ENCODE assay signal across 15 cellular contexts in the genomic region with DNA sequence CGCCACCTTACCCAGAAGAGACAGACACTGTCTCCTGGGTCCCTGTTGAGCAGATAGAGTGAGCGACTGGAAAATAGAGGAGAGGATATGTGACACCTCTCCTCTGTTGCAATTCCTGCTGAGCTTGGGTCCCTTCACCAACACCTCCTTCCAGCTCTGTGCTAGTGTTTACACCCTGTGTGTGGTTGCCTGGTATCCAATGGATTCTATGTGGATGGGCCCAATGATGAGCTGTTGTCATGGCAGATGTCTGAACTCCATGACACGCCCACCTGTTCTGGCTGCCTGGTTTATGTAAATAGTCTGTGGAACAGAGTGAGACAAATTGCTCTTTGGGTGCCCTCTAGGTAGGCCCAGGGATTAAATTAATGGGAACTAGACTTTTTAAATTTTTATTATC. TPM values are rescaled to one million over a fixed set of nuclear protein-coding genes. Genes with fewer than 3 reads are reported as not detected.
DNase-seq lines count a peak whose midpoint lies in the region; ATAC-seq and TF ChIP-seq lines count a peak whose summit lies in the region.
"Had no signal": no experiment of that assay in that cellular context is flagged by ENCODE, and none has a peak within 500 bp of the region (broad histone marks: within the 10 kb centered on the region; RNA-seq: fewer than 3 reads in every experiment).

No MANE protein-coding gene starts in this region.

- ATAC-seq in Right ventricle myocardium inferior, result peak; percentile 59
- ATAC-seq in left ventricle myocardium superior, result peak; percentile 65

- peaks cover 27% of the 10 kb centered on the region for H3K36me3 Mint-ChIP-seq in activated naive CD8-positive, alpha-beta T cell treated with anti-CD3 and anti-CD28 coated beads for 36 hours

- H3K4me1 ChIP-seq in skeletal muscle tissue (ENCODE audit: control insufficient read depth in 3 of 3, insufficient read depth in 3 of 3, low read length in 3 of 3) (peaks cover 12 to 23% (median 23%) of the 10 kb centered on the region in 3 donors), spleen (peaks cover 0 to 19% (median 0%) of the 10 kb centered on the region in 6 donors)
- H3K4me1 ChIP-seq: uterus had no signal

- TF ChIP-seq POLR2A in spleen (IDR thresholded peaks at IDR 0.05), result no peak

- peaks cover 84 to 93% (median 84%) of the 10 kb centered on the region in 3 donors for H3K36me3 ChIP-seq in skeletal muscle tissue (ENCODE audit: control insufficient read depth in 3 of 3, insufficient read depth in 3 of 3, low read length in 3 of 3)
- H3K36me3 ChIP-seq in spleen, result peaks cover 20 to 100% (median 100%) of the 10 kb centered on the region in 6 donors
- H3K36me3 ChIP-seq: uterus had no signal

- H3K27me3 Mint-ChIP-seq in activated naive CD8-positive, alpha-beta T cell treated with anti-CD3 and anti-CD28 coated beads for 36 hours, result no peaks in the 10 kb centered on the region
- H3K27me3 Mint-ChIP-seq: activated naive CD4-positive, alpha-beta T cell treated with anti-CD3 and anti-CD28 coated beads, Interleukin-2, amount 50 U/mL, for 24 hours had no signal

- no peak overlapping the region for H3K4me3 Mint-ChIP-seq in activated naive CD8-positive, alpha-beta T cell treated with anti-CD3 and anti-CD28 coated beads for 36 hours
- H3K4me3 Mint-ChIP-seq: activated naive CD4-positive, alpha-beta T cell treated with anti-CD3 and anti-CD28 coated beads, Interleukin-2, amount 50 U/mL, for 24 hours; nephron had no signal

- H3K27ac Mint-ChIP-seq in activated naive CD8-positive, alpha-beta T cell treated with anti-CD3 and anti-CD28 coated beads for 36 hours, result no peak overlapping the region
- H3K27ac Mint-ChIP-seq: nephron had no signal

- H3K27me3 ChIP-seq in skeletal muscle tissue (ENCODE audit: control insufficient read depth in 3 of 3, insufficient read depth in 3 of 3, low read length in 3 of 3), result no peaks in the 10 kb centered on the region
- no peaks in the 10 kb centered on the region for H3K27me3 ChIP-seq in spleen (replicated peaks in 1 of 7)
- H3K27me3 ChIP-seq: uterus had no signal

- intact Hi-C loops in Right ventricle myocardium inferior (cut with DNase I), result no loop called here
- intact Hi-C loops in cardiac septum (cut with DNase I), result no loop called here
- intact Hi-C loops in left ventricle myocardium superior (cut with micrococcal nuclease), result no loop called here
- intact Hi-C loops in spleen (cut with DNase I; ENCODE audit: low total_unique reads), result no loop called here

- no peak for DNase-seq in Right ventricle myocardium inferior (ENCODE audit: missing footprints)
- no peak for DNase-seq in cardiac septum (ENCODE audit: low spot score)
- peak; percentile 74 for DNase-seq in NCI-H510A (lab: John Stamatoyannopoulos, UW)
- no peak for DNase-seq in left ventricle myocardium superior
- DNase-seq in spleen, result no peak
- no peak for DNase-seq in activated naive CD8-positive, alpha-beta T cell treated with anti-CD3 and anti-CD28 coated beads for 36 hours
- no peak for DNase-seq in amniotic stem cell (lab: John Stamatoyannopoulos, UW)
- DNase-seq: AML-193; central memory CD4-positive, alpha-beta T cell; stimulated activated naive CD4-positive, alpha-beta T cell; uterus; WERI-Rb-1 had no signal

- no peak overlapping the region for H3K9ac ChIP-seq in skeletal muscle tissue (ENCODE audit: low read depth in 1 of 3, low read length in 3 of 3)

- H3K4me1 Mint-ChIP-seq in activated naive CD8-positive, alpha-beta T cell treated with anti-CD3 and anti-CD28 coated beads for 36 hours, result no peaks in the 10 kb centered on the region
- H3K4me1 Mint-ChIP-seq: nephron had no signal

- no peak for TF ChIP-seq CTCF in spleen (IDR thresholded peaks at IDR 0.05 in 8 of 11, conservative IDR thresholded peaks at IDR 0.05 in 3 of 11)

- H3K4me3 ChIP-seq in skeletal muscle tissue (ENCODE audit: low read length in 3 of 3) (no peak overlapping the region), spleen (no peak overlapping the region)
- H3K4me3 ChIP-seq: uterus had no signal

- WGBS in spleen, 5 donors, result 87 to 95% (median 92%) methylated on average over 3 of the region's 3 CpGs

- no peaks in the 10 kb centered on the region for H3K9me3 ChIP-seq in skeletal muscle tissue (ENCODE audit: control insufficient read depth in 3 of 3, low read length in 3 of 3)
- H3K9me3 ChIP-seq in spleen, result no peaks in the 10 kb centered on the region
- H3K9me3 ChIP-seq: uterus had no signal

- H3K27ac ChIP-seq in skeletal muscle tissue (ENCODE audit: low read depth, low read length) (peak overlapping the region; percentile 76), spleen (no peak overlapping the region)
- H3K27ac ChIP-seq: uterus, WERI-Rb-1 had no signal

- no peaks in the 10 kb centered on the region for H3K9me3 Mint-ChIP-seq in activated naive CD8-positive, alpha-beta T cell treated with anti-CD3 and anti-CD28 coated beads for 36 hours
- H3K9me3 Mint-ChIP-seq: activated naive CD4-positive, alpha-beta T cell treated with anti-CD3 and anti-CD28 coated beads, Interleukin-2, amount 50 U/mL, for 24 hours; nephron had no signal

RNA-seq across cellular contexts. Expression of a gene that starts 23.7 kb away (rescaled TPM):
- total RNA-seq in Right ventricle myocardium inferior (66.5 TPM), cardiac septum (85.3 TPM), left ventricle myocardium superior (73.8 TPM), skeletal muscle tissue (179 TPM), spleen (100 to 1,000 TPM; 196 to 381 (median 263) TPM)
- polyA plus RNA-seq in spleen, result 100 to 1,000 TPM in 2 of 3 donors, 10 to 100 TPM in 1; 79.2 to 190 (median 149) TPM
- total RNA-seq in activated naive CD8-positive, alpha-beta T cell treated with anti-CD3 and anti-CD28 coated beads for 36 hours, result 100 to 1,000 TPM in 1 of 2 experiments, 10 to 100 TPM in 1; 99.8 to 102 TPM

RNA-seq across cellular contexts. Expression of a gene that starts 42.7 kb away (rescaled TPM):
- total RNA-seq in Right ventricle myocardium inferior (12.3 TPM), cardiac septum (10.0 TPM), left ventricle myocardium superior (11.4 TPM), skeletal muscle tissue (2.1 TPM), spleen (100 to 1,000 TPM in 3 of 7 donors, 10 to 100 TPM in 4; 56.1 to 205 (median 98.8) TPM)
- 10 to 100 TPM; 16.9 to 34.2 (median 31.7) TPM for polyA plus RNA-seq in spleen
- total RNA-seq in activated naive CD8-positive, alpha-beta T cell treated with anti-CD3 and anti-CD28 coated beads for 36 hours, result under 1 TPM; 0.10 to 0.28 TPM
